25 cellular contexts compared by ENCODE assay signal in genomic region chr14:50407089-50407813, GRCh38. TPM values are rescaled to one million over a fixed set of nuclear protein-coding genes. Genes with fewer than 3 reads are reported as not detected.
DNase-seq lines count a peak whose midpoint lies in the region; ATAC-seq, FAIRE-seq and TF ChIP-seq lines count a peak whose summit lies in the region.
"Had no signal": no experiment of that assay in that cellular context is flagged by ENCODE, and none has a peak within 500 bp of the region (broad histone marks: within the 10 kb centered on the region; RNA-seq: fewer than 3 reads in every experiment).

No MANE protein-coding gene starts in this region.

- TF ChIP-seq CTCF in GM12878 (IDR thresholded peaks at IDR 0.05 in 2 of 3, conservative IDR thresholded peaks at IDR 0.05 in 1 of 3; ENCODE audit: control insufficient read depth in 2 of 3, extremely low read depth in 1 of 3, insufficient read depth in 1 of 3, low read depth in 3 of 3, low read length in 3 of 3) (no peak), pancreas (IDR thresholded peaks at IDR 0.05) (no peak), neural progenitor cell (IDR thresholded peaks at IDR 0.05) (no peak)

- SMC1A ChIA-PET in GM12878 (lab: Charles Lee; ENCODE audit: uncharacterized antibody, unreplicated experiment), result interaction anchor here (0.6 to 1.2 kb wide), 2 partner anchors 18 to 83 kb away, joined by 3 read pairs; no protein-coding TSS in a partner anchor

- H3K4me3 ChIP-seq in GM12878, result no peak overlapping the region
- no peak overlapping the region for H3K4me3 ChIP-seq in pancreas
- H3K4me3 ChIP-seq in neural progenitor cell, result no peak overlapping the region
- H3K4me3 ChIP-seq: SJSA1 had no signal

- TF ChIP-seq POLR2A in GM12878 (IDR thresholded peaks at IDR 0.05; ENCODE audit: low read depth, low read length), result no peak

- CTCF ChIA-PET in GM12878 (lab: Yijun Ruan, JAX), result interaction anchor here (0.9 kb wide), 1 partner anchor 80 kb away, joined by 3 read pairs; no protein-coding TSS in a partner anchor

- H3K9me3 Mint-ChIP-seq in neural progenitor cell, result peaks cover 13% of the 10 kb centered on the region

- peaks cover 6% of the 10 kb centered on the region for H3K27me3 Mint-ChIP-seq in neural progenitor cell (ENCODE audit: insufficient read depth, low read depth)
- H3K27me3 Mint-ChIP-seq: CD8-positive, alpha-beta memory T cell had no signal

- H3K4me1 ChIP-seq in GM12878 (ENCODE audit: control insufficient read depth, insufficient read depth, low read length) (no peaks in the 10 kb centered on the region), pancreas (peaks cover 0 to 3% (median 0%) of the 10 kb centered on the region in 3 donors), neural progenitor cell (no peaks in the 10 kb centered on the region)

- H3K36me3 ChIP-seq in GM12878 (ENCODE audit: control insufficient read depth in 2 of 2, insufficient read depth in 2 of 2, low read length in 1 of 2), result no peaks in the 10 kb centered on the region
- H3K36me3 ChIP-seq in pancreas, result no peaks in the 10 kb centered on the region
- H3K36me3 ChIP-seq in neural progenitor cell, result no peaks in the 10 kb centered on the region
- H3K36me3 ChIP-seq: SJSA1 had no signal

- TF ChIP-seq RAD21 in GM12878 (IDR thresholded peaks at IDR 0.05; ENCODE audit: insufficient read depth, low read depth, low read length), result no peak

- in situ Hi-C loops in GM12878 (cut with MboI), result no loop called here

- no peak overlapping the region for H3K27ac Mint-ChIP-seq in neural progenitor cell
- H3K27ac Mint-ChIP-seq: CD8-positive, alpha-beta memory T cell had no signal

- intact Hi-C loops in GM12878 (cut with micrococcal nuclease; ENCODE audit: unreplicated experiment), result no loop called here
- intact Hi-C loops in pancreas (cut with DNase I), result no loop called here

- H3K4me2 ChIP-seq in GM12878 (ENCODE audit: control insufficient read depth, insufficient read depth) (no peak overlapping the region), neural progenitor cell (no peak overlapping the region)

- H3K36me3 Mint-ChIP-seq in neural progenitor cell, result peaks cover 24% of the 10 kb centered on the region

- H3F3A ChIP-seq in neural progenitor cell (ENCODE audit: low read depth), result peaks cover 14% of the 10 kb centered on the region

- ATAC-seq in GM12878 (no peak), pancreas (peak; percentile 63 to 73 (median 69))

- 98% methylated on average over 6 of the region's 6 CpGs for WGBS in GM12878 (ENCODE audit: insufficient coverage, insufficient replicate concordance, low lambda C conversion rate, missing lambda C conversion rate)
- 31 to 35% methylated on average over 6 of the region's 6 CpGs for WGBS in pancreas, 2 donors

- H3K27me3 ChIP-seq in GM12878 (replicated peaks in 1 of 2; ENCODE audit: control insufficient read depth in 2 of 2, insufficient read depth in 2 of 2, low read length in 1 of 2) (no peaks in the 10 kb centered on the region), pancreas (no peaks in the 10 kb centered on the region), neural progenitor cell (no peaks in the 10 kb centered on the region)
- H3K27me3 ChIP-seq: SJSA1 had no signal

- no peak for TF ChIP-seq EP300 in GM12878 (IDR thresholded peaks at IDR 0.05; ENCODE audit: borderline replicate concordance in 1 of 2, control insufficient read depth in 1 of 2, low read depth in 2 of 2, low read length in 2 of 2)

- BruUV-seq in GM12878 (replicated peaks; lab: Mats Ljungman, UMichigan), result no TSS peak

- H3K4me3 Mint-ChIP-seq in neural progenitor cell, result no peak overlapping the region
- H3K4me3 Mint-ChIP-seq: CD8-positive, alpha-beta memory T cell; H9 had no signal

- H2AFZ ChIP-seq in GM12878 (ENCODE audit: control insufficient read depth, low read depth, low read length), result no peak overlapping the region
- H2AFZ ChIP-seq in neural progenitor cell (replicated peaks), result no peak overlapping the region

- no peaks in the 10 kb centered on the region for H3K4me1 Mint-ChIP-seq in neural progenitor cell

- DNase-seq in GM03348 (ENCODE audit: low spot score) (peak; percentile 29), GM12878 (ENCODE audit: low read depth, low spot score) (no peak), fibroblast of peridontal ligament (ENCODE audit: extremely low read depth) (peak; percentile 35), pancreas (no peak), NCI-H2081 (lab: John Stamatoyannopoulos, UW) (no peak), neural progenitor cell (ENCODE audit: low spot score) (no peak), NCI-H146 treated with DMSO at 0.1 percent for 48 hours (lab: John Stamatoyannopoulos, UW; ENCODE audit: unreplicated experiment) (no peak), RCC 7860 (ENCODE audit: low spot score) (no peak)
- DNase-seq: ACHN; Calu3; CD8-positive, alpha-beta memory T cell; DMS153; GDM1; H9; KG1; NCI-H1092; NCI-H1436; NCI-H2029; NCI-H226; NCI-H524; NCI-H774; NK-92 treated with Interleukin-12 subunit alpha and Interleukin-12 subunit beta, amount 100 ng/mL, for 24 hours had no signal

- POLR2A ChIA-PET in GM12878 (lab: Charles Lee), result interaction anchor here (1.2 kb wide), 1 partner anchor 10 kb away, joined by 4 read pairs; no protein-coding TSS in a partner anchor

- H3K79me2 ChIP-seq in GM12878 (ENCODE audit: control insufficient read depth, insufficient read depth, low read length), result no peaks in the 10 kb centered on the region
- H3K79me2 ChIP-seq in neural progenitor cell (ENCODE audit: low read depth), result no peaks in the 10 kb centered on the region

- H4K20me1 ChIP-seq in GM12878 (ENCODE audit: control insufficient read depth, insufficient read depth), result no peaks in the 10 kb centered on the region
- H4K20me1 ChIP-seq in neural progenitor cell (ENCODE audit: low read depth), result no peaks in the 10 kb centered on the region

- peak; percentile 23 for FAIRE-seq in GM12878 (lab: Jason Lieb, UNC)
- no peak for FAIRE-seq in pancreas (lab: Jason Lieb, UNC)
- no peak for FAIRE-seq in RCC 7860 (lab: Jason Lieb, UNC)
- FAIRE-seq: HTR-8/SVneo had no signal

- H3K9ac ChIP-seq in GM12878 (ENCODE audit: control insufficient read depth, insufficient read depth, low read length), result no peak overlapping the region
- H3K9ac ChIP-seq in neural progenitor cell, result no peak overlapping the region

- H3K27ac ChIP-seq in GM12878 (ENCODE audit: control insufficient read depth, insufficient read depth), result no peak overlapping the region
- no peak overlapping the region for H3K27ac ChIP-seq in pancreas
- H3K27ac ChIP-seq in neural progenitor cell, result no peak overlapping the region
- H3K27ac ChIP-seq: C4-2B, SJSA1 had no signal

- H3K9me3 ChIP-seq in GM12878 (replicated peaks; ENCODE audit: control insufficient read depth, insufficient read depth, low read length), result no peaks in the 10 kb centered on the region; the same call in 2 of the 3 replicates
- no peaks in the 10 kb centered on the region for H3K9me3 ChIP-seq in pancreas
- peaks cover 4% of the 10 kb centered on the region for H3K9me3 ChIP-seq in neural progenitor cell (ENCODE audit: low read depth)
- H3K9me3 ChIP-seq: SJSA1 had no signal

- RAD21 ChIA-PET in GM12878 (lab: Charles Lee; ENCODE audit: unreplicated experiment), result no interaction called here

TF ChIP-seq in GM12878, 131 proteins besides CTCF, POLR2A, EP300 and RAD21 (continues in another document):
- TF ChIP-seq SPI1 (IDR thresholded peaks at IDR 0.05; ENCODE audit: borderline replicate concordance, insufficient read depth, low read depth, low read length) (no peak), SP1 (IDR thresholded peaks at IDR 0.05; ENCODE audit: low read depth, low read length) (no peak), SMAD1 (IDR thresholded peaks at IDR 0.05; ENCODE audit: low read depth, partially characterized antibody) (no peak), SIN3A (IDR thresholded peaks at IDR 0.05; ENCODE audit: low read depth, low read length) (no peak), IRF5 (IDR thresholded peaks at IDR 0.05; ENCODE audit: borderline replicate concordance) (no peak), USF1 (IDR thresholded peaks at IDR 0.05; ENCODE audit: borderline replicate concordance, extremely low read length, insufficient read depth, low read depth, low read length) (no peak)

RNA-seq across cellular contexts. Expression of gene CDKL1, which starts 10.6 kb away (rescaled TPM):
- 34.6 and 45.7 TPM in 2 replicates for total RNA-seq in GM12878 (2013; cell fraction: nucleolus; rRNA removed)
- 11.0 and 20.4 TPM in 2 replicates for total RNA-seq in GM12878 (2014; rRNA removed)
- total RNA-seq in GM12878 (2014; rRNA removed; fragmentation: Illumina TruSeq; extraction: Trizol), result 19.0 and 22.6 TPM in 2 replicates
- 10.6 and 11.9 TPM in 2 replicates for total RNA-seq in GM12878 (2021)
- 2.0 TPM for polyA plus RNA-seq in GM12878 (2011; ENCODE audit: low read depth)
- polyA plus RNA-seq in GM12878 (2011; rRNA removed), result 17.4 and 20.9 TPM in 2 replicates
- 7.3 and 9.6 TPM in 2 replicates for polyA plus RNA-seq in GM12878 (2011; cell fraction: cytosol; rRNA removed)
- 14.2 and 16.3 TPM in 2 replicates for polyA plus RNA-seq in GM12878 (2011; cell fraction: nucleus; rRNA removed)
- polyA plus RNA-seq in GM12878 (2012), result 5.0 and 6.5 TPM in 2 replicates
- polyA plus RNA-seq in GM12878 (2014; fragmentation: Illumina TruSeq; extraction: Trizol), result 9.0 and 9.3 TPM in 2 replicates
- 10 to 100 TPM in 1 of 2 experiments, 1 to 10 TPM in 1; 10.0 to 17.2 TPM for polyA plus RNA-seq in GM12878 (2014; fragmentation: Nextera tagmentation; extraction: Ambion mirVana)
- polyA plus RNA-seq in GM12878 (2014; rRNA removed), result 5.8 and 9.0 TPM in 2 replicates
- polyA plus RNA-seq in GM12878 (2016; fragmentation: Nextera tagmentation; extraction: Ambion mirVana), result 10 to 100 TPM; 10.1 to 11.3 TPM
- 16.2 and 24.2 TPM in 2 replicates for polyA minus RNA-seq in GM12878 (2011; rRNA and poly(A)+ RNA removed)
- polyA minus RNA-seq in GM12878 (2011; cell fraction: cytosol; rRNA and poly(A)+ RNA removed), result 6.2 and 6.9 TPM in 2 replicates
- polyA minus RNA-seq in GM12878 (2011; cell fraction: nucleus; rRNA and poly(A)+ RNA removed), result 9.1 and 16.3 TPM in 2 replicates
- total RNA-seq in pancreas, result 1 to 10 TPM; 2.4 to 5.5 (median 4.4) TPM
- polyA plus RNA-seq in pancreas, result under 1 TPM; 0.56 to 0.80 TPM
- total RNA-seq in neural progenitor cell (ENCODE audit: low replicate concordance), result 0.62 and 2.5 TPM in 2 replicates

Comparison
In these comparisons a context has a peak if more than half of its experiments do, and no peak if none do; other contexts are left out.
1. DNase-seq: peak in GM03348 (single experiment) and fibroblast of peridontal ligament (single experiment); none in GM12878 (single experiment), pancreas (0 of 6), NCI-H2081 (0 of 2), neural progenitor cell (single experiment), NCI-H146 treated with DMSO at 0.1 percent for 48 hours (single experiment) and RCC 7860 (single experiment).